In the genomic region with DNA sequence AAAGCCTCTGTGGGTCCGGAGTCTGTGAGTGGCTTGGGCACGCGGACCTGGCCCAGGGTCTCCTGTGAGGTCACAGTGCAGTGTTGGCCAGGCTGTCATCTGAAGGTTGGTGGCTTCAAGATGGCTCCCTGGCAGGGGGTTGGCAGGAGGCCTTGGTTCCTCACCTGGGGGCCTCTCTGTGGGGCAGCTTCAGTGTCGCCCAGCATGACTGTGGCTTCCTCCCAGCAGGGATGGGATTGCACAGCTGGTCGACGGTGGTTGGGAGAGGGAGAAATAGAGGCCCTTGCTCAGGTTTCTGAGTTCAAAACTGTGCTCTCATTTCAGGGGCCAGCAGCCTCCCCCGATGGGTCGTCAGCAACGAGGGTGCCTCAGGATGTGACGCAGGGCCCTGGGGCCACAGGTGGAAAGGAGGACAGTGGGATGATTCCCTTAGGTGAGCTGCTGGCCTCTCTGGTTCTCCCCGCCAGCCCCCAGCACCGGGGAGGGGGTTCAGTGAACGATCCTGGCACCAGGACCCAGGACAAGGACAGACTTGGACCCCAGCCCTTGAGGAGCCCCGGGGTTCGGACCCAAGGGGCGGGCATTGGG, we compare ENCODE assay signal across 1 cellular context.
TF ChIP-seq lines count a peak whose summit lies in the region.

No MANE protein-coding gene starts in this region.

TF ChIP-seq in K562, 482 proteins besides CTCF, POLR2A, EP300 and RAD21:
- TF ChIP-seq ZNF584 (CRISPR knock-in tag; IDR thresholded peaks at IDR 0.05; ENCODE audit: low read depth) (no peak), POLR2G (IDR thresholded peaks at IDR 0.05; ENCODE audit: low read depth, low read length) (0 out of 2 replicates have a peak, but pooled peaks have one; percentile 23)
